Comparison of ENCODE assay signal across 9 cellular contexts in genomic region chr22:29072193-29072978, GRCh38. TPM values are rescaled to one million over a fixed set of nuclear protein-coding genes. Genes with fewer than 3 reads are reported as not detected.
DNase-seq lines count a peak whose midpoint lies in the region; ATAC-seq and TF ChIP-seq lines count a peak whose summit lies in the region.
"Had no signal": no experiment of that assay in that cellular context is flagged by ENCODE, and none has a peak within 500 bp of the region (broad histone marks: within the 10 kb centered on the region; RNA-seq: fewer than 3 reads in every experiment).

No MANE protein-coding gene starts in this region.

- no peaks in the 10 kb centered on the region for H3K36me3 ChIP-seq in GM23338 (ENCODE audit: insufficient read depth)

- H3K79me2 ChIP-seq in GM23338 (replicated peaks; ENCODE audit: insufficient read depth) = no peaks in the 10 kb centered on the region

- peaks cover 62% of the 10 kb centered on the region for H3K27me3 ChIP-seq in GM23338 (ENCODE audit: insufficient read depth)

- DNase-seq in DMS153 treated with DMSO at 0.1 percent for 48 hours (lab: John Stamatoyannopoulos, UW; ENCODE audit: unreplicated experiment) (peak; percentile 74), GM23338 (ENCODE audit: low spot score) (peak; percentile 98), M059J (ENCODE audit: low read depth) (peak; percentile 67), SKM-1 treated with dmso at 0.1 percent for 144 hours (lab: John Stamatoyannopoulos, UW; ENCODE audit: unreplicated experiment) (peak; percentile 63), glutamatergic neuron (peak; percentile 80), omental fat pad (ENCODE audit: low spot score) (peak; percentile 72), superior temporal gyrus (ENCODE audit: extremely low spot score) (peak; percentile 59)

- H3K36me3 Mint-ChIP-seq in GM23338 (ENCODE audit: low read depth) = no peaks in the 10 kb centered on the region
- H3K36me3 Mint-ChIP-seq in activated naive CD4-positive, alpha-beta T cell treated with anti-CD3 and anti-CD28 coated beads, Interleukin-2, amount 50 U/mL, for 24 hours = peaks cover 2% of the 10 kb centered on the region
- no peaks in the 10 kb centered on the region for H3K36me3 Mint-ChIP-seq in glutamatergic neuron (ENCODE audit: unreplicated experiment)

- H3K9me3 Mint-ChIP-seq in GM23338 (no peaks in the 10 kb centered on the region; the same call in 2 of the 3 replicates), glutamatergic neuron (ENCODE audit: unreplicated experiment) (no peaks in the 10 kb centered on the region)
- H3K9me3 Mint-ChIP-seq in activated naive CD4-positive, alpha-beta T cell treated with anti-CD3 and anti-CD28 coated beads, Interleukin-2, amount 50 U/mL, for 24 hours = no peaks in the 10 kb centered on the region

- peak overlapping the region; percentile 82 for H3K4me2 ChIP-seq in GM23338

- H3K4me1 Mint-ChIP-seq in GM23338 (peaks cover 14% of the 10 kb centered on the region), glutamatergic neuron (ENCODE audit: low read depth, unreplicated experiment) (peaks cover 5% of the 10 kb centered on the region)
- H3K4me1 Mint-ChIP-seq in activated naive CD4-positive, alpha-beta T cell treated with anti-CD3 and anti-CD28 coated beads, Interleukin-2, amount 50 U/mL, for 24 hours = peaks cover 26% of the 10 kb centered on the region

- peak; percentile 71 for ATAC-seq in GM23338
- peak; percentile 90 for ATAC-seq in omental fat pad (ENCODE audit: low FRiP score)

- H3K4me3 ChIP-seq in GM23338 = peak overlapping the region; percentile 67; the same call in 1 of the 2 replicates

- H4K20me1 ChIP-seq in GM23338 (replicated peaks; ENCODE audit: insufficient read depth) = no peaks in the 10 kb centered on the region

- H3F3A ChIP-seq in GM23338 (replicated peaks; ENCODE audit: low read depth) = peaks cover 8% of the 10 kb centered on the region; the same call in 1 of the 2 replicates

- H3K4me1 ChIP-seq in GM23338 (ENCODE audit: insufficient read depth) = peaks cover 18% of the 10 kb centered on the region; the same call in 1 of the 2 replicates

- peaks cover 46% of the 10 kb centered on the region for H3K27me3 Mint-ChIP-seq in GM23338 (ENCODE audit: insufficient read depth, low read depth, poor library complexity)
- H3K27me3 Mint-ChIP-seq in activated naive CD4-positive, alpha-beta T cell treated with anti-CD3 and anti-CD28 coated beads, Interleukin-2, amount 50 U/mL, for 24 hours = peaks cover 30% of the 10 kb centered on the region
- peaks cover 9% of the 10 kb centered on the region for H3K27me3 Mint-ChIP-seq in glutamatergic neuron (ENCODE audit: unreplicated experiment)

- no peak overlapping the region for H2AFZ ChIP-seq in GM23338

- no peak for TF ChIP-seq CTCF in GM23338 (conservative IDR thresholded peaks at IDR 0.05; ENCODE audit: low read depth in 2 of 2)
- no peak for TF ChIP-seq CTCF in glutamatergic neuron (IDR thresholded peaks at IDR 0.05; ENCODE audit: partially characterized antibody, unreplicated experiment)
- TF ChIP-seq CTCF in omental fat pad (IDR thresholded peaks at IDR 0.05) = no peak

- no peak overlapping the region for H3K27ac ChIP-seq in GM23338 (ENCODE audit: low read depth)

- peak overlapping the region; percentile 73 for H3K4me3 Mint-ChIP-seq in GM23338
- peak overlapping the region; percentile 78 for H3K4me3 Mint-ChIP-seq in activated naive CD4-positive, alpha-beta T cell treated with anti-CD3 and anti-CD28 coated beads, Interleukin-2, amount 50 U/mL, for 24 hours
- peak overlapping the region; percentile 76 for H3K4me3 Mint-ChIP-seq in glutamatergic neuron (ENCODE audit: unreplicated experiment)

- no peak overlapping the region for H3K27ac Mint-ChIP-seq in GM23338
- H3K27ac Mint-ChIP-seq in activated naive CD4-positive, alpha-beta T cell treated with anti-CD3 and anti-CD28 coated beads, Interleukin-2, amount 50 U/mL, for 24 hours = no peak overlapping the region
- peak overlapping the region; percentile 34 for H3K27ac Mint-ChIP-seq in glutamatergic neuron (ENCODE audit: unreplicated experiment)

- H3K9me2 ChIP-seq in GM23338 (ENCODE audit: insufficient read depth) = no peaks in the 10 kb centered on the region

TF ChIP-seq in GM23338, 12 proteins besides CTCF, POLR2A, EP300 and RAD21:
- no peak for TF ChIP-seq CREB1 (CRISPR knock-in tag; IDR thresholded peaks at IDR 0.05; ENCODE audit: low read depth)
- TF ChIP-seq, protein P1, sequence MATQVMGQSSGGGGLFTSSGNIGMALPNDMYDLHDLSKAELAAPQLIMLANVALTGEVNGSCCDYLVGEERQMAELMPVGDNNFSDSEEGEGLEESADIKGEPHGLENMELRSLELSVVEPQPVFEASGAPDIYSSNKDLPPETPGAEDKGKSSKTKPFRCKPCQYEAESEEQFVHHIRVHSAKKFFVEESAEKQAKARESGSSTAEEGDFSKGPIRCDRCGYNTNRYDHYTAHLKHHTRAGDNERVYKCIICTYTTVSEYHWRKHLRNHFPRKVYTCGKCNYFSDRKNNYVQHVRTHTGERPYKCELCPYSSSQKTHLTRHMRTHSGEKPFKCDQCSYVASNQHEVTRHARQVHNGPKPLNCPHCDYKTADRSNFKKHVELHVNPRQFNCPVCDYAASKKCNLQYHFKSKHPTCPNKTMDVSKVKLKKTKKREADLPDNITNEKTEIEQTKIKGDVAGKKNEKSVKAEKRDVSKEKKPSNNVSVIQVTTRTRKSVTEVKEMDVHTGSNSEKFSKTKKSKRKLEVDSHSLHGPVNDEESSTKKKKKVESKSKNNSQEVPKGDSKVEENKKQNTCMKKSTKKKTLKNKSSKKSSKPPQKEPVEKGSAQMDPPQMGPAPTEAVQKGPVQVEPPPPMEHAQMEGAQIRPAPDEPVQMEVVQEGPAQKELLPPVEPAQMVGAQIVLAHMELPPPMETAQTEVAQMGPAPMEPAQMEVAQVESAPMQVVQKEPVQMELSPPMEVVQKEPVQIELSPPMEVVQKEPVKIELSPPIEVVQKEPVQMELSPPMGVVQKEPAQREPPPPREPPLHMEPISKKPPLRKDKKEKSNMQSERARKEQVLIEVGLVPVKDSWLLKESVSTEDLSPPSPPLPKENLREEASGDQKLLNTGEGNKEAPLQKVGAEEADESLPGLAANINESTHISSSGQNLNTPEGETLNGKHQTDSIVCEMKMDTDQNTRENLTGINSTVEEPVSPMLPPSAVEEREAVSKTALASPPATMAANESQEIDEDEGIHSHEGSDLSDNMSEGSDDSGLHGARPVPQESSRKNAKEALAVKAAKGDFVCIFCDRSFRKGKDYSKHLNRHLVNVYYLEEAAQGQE (IDR thresholded peaks at IDR 0.05; ENCODE audit: unreplicated experiment) = no peak

RNA-seq across cellular contexts. Expression of gene KREMEN1, which starts 0.4 kb away (rescaled TPM):
- 3.4 and 3.8 TPM in 2 replicates for total RNA-seq in GM23338 (2014; rRNA removed; shearing (Covaris generic))
- 1.8 and 2.6 TPM in 2 replicates for polyA plus RNA-seq in GM23338 (2016; fragmentation: Nextera tagmentation; extraction: Ambion mirVana)
- 3.7 and 6.8 TPM in 2 replicates for total RNA-seq in M059J (2014; rRNA removed; shearing (Covaris generic))
- total RNA-seq in glutamatergic neuron (ENCODE audit: unreplicated experiment) (20.5 TPM), omental fat pad (10 to 100 TPM; 11.1 to 23.8 (median 13.9) TPM)

RNA-seq across cellular contexts. Expression of gene C22orf31, which starts 10.8 kb away (rescaled TPM):
- total RNA-seq in GM23338 (2014; rRNA removed; shearing (Covaris generic)) = not detected in 2 replicates
- polyA plus RNA-seq in GM23338 (2016; fragmentation: Nextera tagmentation; extraction: Ambion mirVana) = 0.36 TPM in 1 of 2 replicates, not detected in the other
- not detected in 2 replicates for total RNA-seq in M059J (2014; rRNA removed; shearing (Covaris generic))
- total RNA-seq in glutamatergic neuron (ENCODE audit: unreplicated experiment) = not detected
- not detected for total RNA-seq in omental fat pad
- total RNA-seq: dermis microvascular lymphatic vessel endothelial cell had no signal
